In genomic region chr4:92249541-92249940, GRCh38 we compare ENCODE assay signal across 22 cellular contexts. TPM values are rescaled to one million over a fixed set of nuclear protein-coding genes. Genes with fewer than 3 reads are reported as not detected.
A peak's percentile ranks its signal among the peaks of the same experiment; 100 is the strongest.
DNase-seq lines count a peak whose midpoint lies in the region; ATAC-seq, FAIRE-seq and TF ChIP-seq lines count a peak whose summit lies in the region.
"Had no signal": no experiment of that assay in that cellular context is flagged by ENCODE, and none has a peak within 500 bp of the region (broad histone marks: within the 10 kb centered on the region; RNA-seq: fewer than 3 reads in every experiment).

No MANE protein-coding gene starts in this region.

- no peaks in the 10 kb centered on the region for H3K27me3 ChIP-seq in sigmoid colon
- H3K27me3 ChIP-seq: BLaER1 had no signal

- no peaks in the 10 kb centered on the region for H3K4me1 ChIP-seq in sigmoid colon
- H3K4me1 ChIP-seq: BLaER1 had no signal

- 90 to 92% methylated on average over 2 of the region's 2 CpGs for WGBS in sigmoid colon, 2 donors

- no peak overlapping the region for H3K4me3 ChIP-seq in sigmoid colon
- H3K4me3 ChIP-seq: BLaER1, GM12878 had no signal

- peak overlapping the region; percentile 46 for H3K27ac ChIP-seq in caudate nucleus (ENCODE audit: low read depth, low read length)
- no peak overlapping the region for H3K27ac ChIP-seq in sigmoid colon
- H3K27ac ChIP-seq: BLaER1 had no signal

- H3K9me3 Mint-ChIP-seq in CD14-positive monocyte, result peaks cover 2 to 11% (median 5%) of the 10 kb centered on the region in 7 donors

- no peak for ATAC-seq in HG02981 (IDR thresholded peaks at IDR 0.05; ENCODE audit: unreplicated experiment)
- ATAC-seq: CD8-positive, alpha-beta T cell; GM12878; HCT116; HepG2 had no signal

- peak; percentile 90 for FAIRE-seq in frontal cortex (lab: Jason Lieb, UNC)
- FAIRE-seq: GM12878, HepG2 had no signal

- no peaks in the 10 kb centered on the region for H3K36me3 ChIP-seq in sigmoid colon
- H3K36me3 ChIP-seq: BLaER1 had no signal

- no peaks in the 10 kb centered on the region for H3K4me1 Mint-ChIP-seq in CD14-positive monocyte
- H3K4me1 Mint-ChIP-seq: IgD-negative memory B cell had no signal

- TF ChIP-seq CTCF in CD14-positive monocyte (IDR thresholded peaks at IDR 0.05) (no peak), sigmoid colon (IDR thresholded peaks at IDR 0.05) (no peak)

- H3K36me3 Mint-ChIP-seq in CD14-positive monocyte, result no peaks in the 10 kb centered on the region
- H3K36me3 Mint-ChIP-seq: CD8-positive, alpha-beta T cell; IgD-negative memory B cell had no signal

- no peak overlapping the region for H3K27ac Mint-ChIP-seq in CD14-positive monocyte
- H3K27ac Mint-ChIP-seq: CD8-positive, alpha-beta T cell; HFFc6; IgD-negative memory B cell had no signal

- peaks cover 0 to 2% (median 0%) of the 10 kb centered on the region in 4 donors for H3K9me3 ChIP-seq in sigmoid colon

- no peak for TF ChIP-seq EP300 in sigmoid colon (IDR thresholded peaks at IDR 0.05)

- intact Hi-C loops in CD14-positive monocyte (cut with micrococcal nuclease), result no loop called here
- intact Hi-C loops in sigmoid colon (cut with DNase I), result no loop called here

- no peak overlapping the region for H3K4me3 Mint-ChIP-seq in CD14-positive monocyte
- H3K4me3 Mint-ChIP-seq: CD8-positive, alpha-beta T cell; HFFc6; IgD-negative memory B cell had no signal

- no peak for TF ChIP-seq POLR2A in sigmoid colon (IDR thresholded peaks at IDR 0.05)

- H3K27me3 Mint-ChIP-seq in CD14-positive monocyte (ENCODE audit: low read depth in 3 of 3), result no peaks in the 10 kb centered on the region
- H3K27me3 Mint-ChIP-seq: IgD-negative memory B cell had no signal

- DNase-seq in caudate nucleus (lab: John Stamatoyannopoulos, UW), result no peak
- DNase-seq in frontal cortex (ENCODE audit: low spot score in 2 of 2), result no peak
- DNase-seq in midbrain (lab: John Stamatoyannopoulos, UW), result peak; percentile 15
- peak; percentile 60 for DNase-seq in superior temporal gyrus (ENCODE audit: extremely low spot score)
- DNase-seq in CD14-positive monocyte (ENCODE audit: low spot score), result no peak
- DNase-seq in NAMALWA (ENCODE audit: low spot score), result no peak
- no peak for DNase-seq in sigmoid colon
- DNase-seq: 8988T; Calu3; CD8-positive, alpha-beta T cell; DMS79 treated with DMSO at 0.1 percent for 48 hours; GOT3; H7; HFFc6 had no signal

RNA-seq across cellular contexts. Expression of gene GRID2, which starts 54.2 kb away (rescaled TPM):
- total RNA-seq in frontal cortex, result 33.8 TPM
- polyA plus RNA-seq in CD14-positive monocyte, result not detected
- 1 to 10 TPM in 1 of 4 donors, under 1 TPM in 3; 0.16 to 1.9 (median 0.32) TPM for total RNA-seq in sigmoid colon
- under 1 TPM in 1 of 3 donors, not detected in 2; 0.04 TPM for polyA plus RNA-seq in sigmoid colon
- total RNA-seq: A673; Calu3; CD8-positive, alpha-beta T cell; GM12878; HepG2; HFFc6 had no signal
- polyA plus RNA-seq: AG04450, GM12878, HepG2, IgD-negative memory B cell had no signal

Comparison
In these comparisons a context has a peak if more than half of its experiments do, and no peak if none do; other contexts are left out.
1. DNase-seq: peak in midbrain (single experiment) and superior temporal gyrus (single experiment); none in caudate nucleus (0 of 61), frontal cortex (0 of 2), CD14-positive monocyte (single experiment), NAMALWA (single experiment) and sigmoid colon (single experiment).
2. RNA of gene GRID2, which starts 54.2 kb away (total RNA-seq): 33.8 TPM in frontal cortex (single experiment); 0.16 to 1.9 TPM in sigmoid colon; every median in the first group is over 10 times any median in the second.